ENCODE assay signal across 9 cellular contexts in the genomic region with DNA sequence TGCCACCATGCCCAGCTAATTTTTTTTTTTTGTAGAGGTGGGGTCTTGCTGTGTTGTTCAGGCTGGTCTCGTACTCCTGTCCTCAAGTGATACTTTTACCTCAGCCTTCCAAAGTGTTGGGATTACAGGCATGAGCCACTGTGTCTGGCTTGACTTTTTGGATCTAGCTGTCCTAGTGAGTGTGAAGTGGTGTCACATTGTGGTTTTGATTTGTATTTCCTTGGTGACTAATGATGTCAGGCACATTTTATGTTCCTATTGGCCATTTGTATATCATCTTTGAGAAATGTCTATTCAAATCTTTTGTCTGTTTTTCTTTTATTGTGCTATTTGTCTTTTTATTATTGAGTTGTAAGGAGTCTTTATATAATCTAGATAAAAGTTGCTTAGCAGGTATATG. TPM values are rescaled to one million over a fixed set of nuclear protein-coding genes. Genes with fewer than 3 reads are reported as not detected.
DNase-seq lines count a peak whose midpoint lies in the region; ATAC-seq, FAIRE-seq and TF ChIP-seq lines count a peak whose summit lies in the region.
"Had no signal": no experiment of that assay in that cellular context is flagged by ENCODE, and none has a peak within 500 bp of the region (broad histone marks: within the 10 kb centered on the region; RNA-seq: fewer than 3 reads in every experiment).

No MANE protein-coding gene starts in this region.

- H3K27ac Mint-ChIP-seq in activated naive CD4-positive, alpha-beta T cell treated with anti-CD3 and anti-CD28 coated beads for 36 hours: no peak overlapping the region

- DNase-seq in GM03348 (ENCODE audit: low spot score): peak; percentile 14
- peak in 1 of 4 experiments; percentile 9 for DNase-seq in K562 (ENCODE audit: extremely low read depth in 1 of 4, low spot score in 3 of 4)
- peak; percentile 45 for DNase-seq in myocyte (ENCODE audit: low read depth)
- DNase-seq in posterior cingulate gyrus: no peak
- DNase-seq in NCI-H446 treated with DMSO at 0.1 percent for 48 hours (lab: John Stamatoyannopoulos, UW): no peak
- no peak for DNase-seq in activated naive CD4-positive, alpha-beta T cell treated with anti-CD3 and anti-CD28 coated beads for 36 hours
- DNase-seq in activated gamma-delta T cell (lab: John Stamatoyannopoulos, UW): no peak

- H3K36me3 ChIP-seq in K562 (ENCODE audit: control insufficient read depth, insufficient read depth, low read length): peaks cover 64% of the 10 kb centered on the region

- H4K20me1 ChIP-seq in K562 (replicated peaks; ENCODE audit: control insufficient read depth, insufficient read depth, low read length): no peaks in the 10 kb centered on the region

- H3K4me1 Mint-ChIP-seq in activated naive CD4-positive, alpha-beta T cell treated with anti-CD3 and anti-CD28 coated beads for 36 hours (ENCODE audit: low read depth): peaks cover 11% of the 10 kb centered on the region

- TF ChIP-seq EP300 in K562 (IDR thresholded peaks at IDR 0.05; ENCODE audit: low read length): no peak

- no peak for TF ChIP-seq RAD21 in K562 (CRISPR knock-in tag; conservative IDR thresholded peaks at IDR 0.05 in 1 of 2, IDR thresholded peaks at IDR 0.05 in 1 of 2)

- in situ Hi-C loops in K562 (cut with MboI): no loop called here

- WGBS in K562 (ENCODE audit: insufficient coverage, low coverage, missing lambda C conversion rate): 94% methylated on average over 1 of the region's 1 CpG

- H3K4me3 ChIP-seq in K562: no peak overlapping the region
- H3K4me3 ChIP-seq: lung had no signal

- H3K27me3 ChIP-seq in K562 (ENCODE audit: control insufficient read depth in 2 of 2, insufficient read depth in 2 of 2, low read length in 2 of 2): no peaks in the 10 kb centered on the region

- H3K9me3 Mint-ChIP-seq in activated naive CD4-positive, alpha-beta T cell treated with anti-CD3 and anti-CD28 coated beads for 36 hours: no peaks in the 10 kb centered on the region

- CTCF ChIA-PET in K562 (lab: Yijun Ruan, JAX; ENCODE audit: low intra/inter-chr PET ratio): no interaction called here
- CTCF ChIA-PET in activated naive CD4-positive, alpha-beta T cell treated with anti-CD3 and anti-CD28 coated beads for 36 hours (lab: Charles Lee): no interaction called here

- H3K27ac ChIP-seq in K562 (ENCODE audit: extremely low read depth, low read depth, low read length): peak overlapping the region; percentile 24; the same call in 1 of the 3 replicates

- no peak for FAIRE-seq in K562 (lab: Jason Lieb, UNC)

- peak; percentile 50 for ATAC-seq in HG02870 (IDR thresholded peaks at IDR 0.05; ENCODE audit: unreplicated experiment)
- ATAC-seq in K562: peak; percentile 60

- peaks cover 44% of the 10 kb centered on the region for H3K36me3 Mint-ChIP-seq in activated naive CD4-positive, alpha-beta T cell treated with anti-CD3 and anti-CD28 coated beads for 36 hours (ENCODE audit: low read depth)

- no peaks in the 10 kb centered on the region; the same call in 1 of the 2 replicates for H3K9me3 ChIP-seq in K562 (replicated peaks; ENCODE audit: control insufficient read depth, insufficient read depth, low read depth, low read length)

- no peaks in the 10 kb centered on the region for H3K79me2 ChIP-seq in K562 (ENCODE audit: control insufficient read depth, insufficient read depth, low read length)

- no peak overlapping the region for H3K4me2 ChIP-seq in K562 (ENCODE audit: insufficient read depth, low read length)

- H2AFZ ChIP-seq in K562 (ENCODE audit: low read depth, low read length): no peak overlapping the region

- POLR2A ChIA-PET in K562 (lab: Yijun Ruan, JAX): no interaction called here

- TF ChIP-seq POLR2A in K562 (conservative IDR thresholded peaks at IDR 0.05): no peak

- no peak for TF ChIP-seq CTCF in K562 (IDR thresholded peaks at IDR 0.05 in 2 of 3, conservative IDR thresholded peaks at IDR 0.05 in 1 of 3; ENCODE audit: insufficient read depth in 2 of 3, low read depth in 1 of 3, low read length in 3 of 3)

- no peaks in the 10 kb centered on the region for H3K27me3 Mint-ChIP-seq in activated naive CD4-positive, alpha-beta T cell treated with anti-CD3 and anti-CD28 coated beads for 36 hours (ENCODE audit: low read depth)

- no peaks in the 10 kb centered on the region for H3K9me1 ChIP-seq in K562 (ENCODE audit: control insufficient read depth, insufficient read depth, low read length)

- H3K9ac ChIP-seq in K562 (ENCODE audit: insufficient read depth in 1 of 2, low read depth in 2 of 2, low read length in 2 of 2): no peak overlapping the region

- no TSS peak for BruUV-seq in K562 (replicated peaks; lab: Mats Ljungman, UMichigan)

- H3K4me3 Mint-ChIP-seq in activated naive CD4-positive, alpha-beta T cell treated with anti-CD3 and anti-CD28 coated beads for 36 hours: no peak overlapping the region

- intact Hi-C loops in K562 (cut with micrococcal nuclease): no loop called here
- intact Hi-C loops in posterior cingulate gyrus (cut with DNase I): no loop called here
- intact Hi-C loops in activated naive CD4-positive, alpha-beta T cell treated with anti-CD3 and anti-CD28 coated beads for 36 hours (cut with micrococcal nuclease): no loop called here

- H3K4me1 ChIP-seq in K562 (replicated peaks in 1 of 2; ENCODE audit: control insufficient read depth in 2 of 2, insufficient read depth in 2 of 2, low read length in 2 of 2): peaks cover 0 to 3% of the 10 kb centered on the region in 2 experiments; a peak in 2 of 5 replicates

TF ChIP-seq in K562, 482 proteins besides CTCF, POLR2A, EP300 and RAD21:
- TF ChIP-seq NFE2L1 (tag; IDR thresholded peaks at IDR 0.05; ENCODE audit: borderline replicate concordance, low read depth) (no peak), CAMTA2 (CRISPR knock-in tag; conservative IDR thresholded peaks at IDR 0.05) (no peak), RFX7 (CRISPR knock-in tag; IDR thresholded peaks at IDR 0.05) (no peak), NFXL1 (CRISPR knock-in tag; IDR thresholded peaks at IDR 0.05) (no peak), YBX1 (IDR thresholded peaks at IDR 0.05) (no peak), ARNT (IDR thresholded peaks at IDR 0.05) (0 out of 4 replicates have a peak, but pooled peaks of 1 of the 2 experiments have one; percentile 11), CBFA2T3 (IDR thresholded peaks at IDR 0.05) (no peak), ZNF41 (CRISPR knock-in tag; conservative IDR thresholded peaks at IDR 0.05) (no peak), RFX5 (IDR thresholded peaks at IDR 0.05; ENCODE audit: low read depth, low read length) (peak; percentile 95), CREM (IDR thresholded peaks at IDR 0.05; ENCODE audit: low read depth) (0 out of 2 replicates have a peak, but pooled peaks have one; percentile 39), ATF1 (CRISPR knock-in tag; IDR thresholded peaks at IDR 0.05) (no peak), ATF1 (tag; IDR thresholded peaks at IDR 0.05) (peak; percentile 59)
- TF ChIP-seq, protein P1, sequence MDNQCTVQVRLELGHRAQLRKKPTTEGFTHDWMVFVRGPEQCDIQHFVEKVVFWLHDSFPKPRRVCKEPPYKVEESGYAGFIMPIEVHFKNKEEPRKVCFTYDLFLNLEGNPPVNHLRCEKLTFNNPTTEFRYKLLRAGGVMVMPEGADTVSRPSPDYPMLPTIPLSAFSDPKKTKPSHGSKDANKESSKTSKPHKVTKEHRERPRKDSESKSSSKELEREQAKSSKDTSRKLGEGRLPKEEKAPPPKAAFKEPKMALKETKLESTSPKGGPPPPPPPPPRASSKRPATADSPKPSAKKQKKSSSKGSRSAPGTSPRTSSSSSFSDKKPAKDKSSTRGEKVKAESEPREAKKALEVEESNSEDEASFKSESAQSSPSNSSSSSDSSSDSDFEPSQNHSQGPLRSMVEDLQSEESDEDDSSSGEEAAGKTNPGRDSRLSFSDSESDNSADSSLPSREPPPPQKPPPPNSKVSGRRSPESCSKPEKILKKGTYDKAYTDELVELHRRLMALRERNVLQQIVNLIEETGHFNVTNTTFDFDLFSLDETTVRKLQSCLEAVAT (IDR thresholded peaks at IDR 0.05): 0 out of 4 replicates have a peak, but pooled peaks of 1 of the 2 experiments have one; percentile 1
- TF ChIP-seq, protein P2, sequence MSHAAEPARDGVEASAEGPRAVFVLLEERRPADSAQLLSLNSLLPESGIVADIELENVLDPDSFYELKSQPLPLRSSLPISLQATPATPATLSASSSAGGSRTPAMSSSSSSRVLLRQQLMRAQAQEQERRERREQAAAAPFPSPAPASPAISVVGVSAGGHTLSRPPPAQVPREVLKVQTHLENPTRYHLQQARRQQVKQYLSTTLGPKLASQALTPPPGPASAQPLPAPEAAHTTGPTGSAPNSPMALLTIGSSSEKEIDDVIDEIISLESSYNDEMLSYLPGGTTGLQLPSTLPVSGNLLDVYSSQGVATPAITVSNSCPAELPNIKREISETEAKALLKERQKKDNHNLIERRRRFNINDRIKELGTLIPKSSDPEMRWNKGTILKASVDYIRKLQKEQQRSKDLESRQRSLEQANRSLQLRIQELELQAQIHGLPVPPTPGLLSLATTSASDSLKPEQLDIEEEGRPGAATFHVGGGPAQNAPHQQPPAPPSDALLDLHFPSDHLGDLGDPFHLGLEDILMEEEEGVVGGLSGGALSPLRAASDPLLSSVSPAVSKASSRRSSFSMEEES (CRISPR knock-in tag; IDR thresholded peaks at IDR 0.05): no peak

RNA-seq across cellular contexts. Expression of a gene that starts 53.5 kb away (rescaled TPM):
- 32.5 and 56.3 TPM in 2 replicates for total RNA-seq in K562 (2011; cell fraction: chromatin; rRNA removed; ENCODE audit: low replicate concordance)
- 16.7 and 18.3 TPM in 2 replicates for total RNA-seq in K562 (2011; cell fraction: nucleolus; rRNA removed)
- total RNA-seq in K562 (2011; cell fraction: nucleoplasm; rRNA removed): 26.6 and 38.1 TPM in 2 replicates
- total RNA-seq in K562 (2014; rRNA removed) (37.0 and 45.8 TPM in 2 replicates), K562 (2014; rRNA removed; fragmentation: Illumina TruSeq; extraction: Trizol) (56.1 and 63.6 TPM in 2 replicates), K562 (2015; rRNA removed; fragmentation: Illumina TruSeq; extraction: Trizol) (46.4 and 48.8 TPM in 2 replicates), K562 (2021) (62.2 and 69.8 TPM in 2 replicates), myocyte (27.0 and 43.8 TPM in 2 replicates)
- polyA plus RNA-seq in K562 (2011; rRNA removed) (58.3 and 68.9 TPM in 2 replicates), K562 (2014; fragmentation: Illumina TruSeq; extraction: Trizol) (66.5 and 77.9 TPM in 2 replicates), K562 (2014; fragmentation: Nextera tagmentation; extraction: Ambion mirVana) (10 to 100 TPM; 17.1 to 21.0 TPM), K562 (2014; rRNA removed) (48.3 and 52.5 TPM in 2 replicates)
- 41.7 and 61.3 TPM in 2 replicates for polyA plus RNA-seq in K562 (2011; cell fraction: cytosol; rRNA removed)
- polyA plus RNA-seq in K562 (2011; cell fraction: nucleus; rRNA removed): 27.3 and 29.3 TPM in 2 replicates
- polyA plus RNA-seq in K562 (2012): 31.1 and 45.4 TPM in 2 replicates
- 78.0 and 83.5 TPM in 2 replicates for polyA minus RNA-seq in K562 (2011; rRNA and poly(A)+ RNA removed)
- polyA minus RNA-seq in K562 (2011; cell fraction: cytosol; rRNA and poly(A)+ RNA removed): 43.0 and 49.0 TPM in 2 replicates
- polyA minus RNA-seq in K562 (2011; cell fraction: nucleus; rRNA and poly(A)+ RNA removed): 19.9 and 32.1 TPM in 2 replicates
- 20.9 TPM for polyA plus RNA-seq in myocyte (2012)
- 10 to 100 TPM; 49.3 to 51.6 TPM for total RNA-seq in activated naive CD4-positive, alpha-beta T cell treated with anti-CD3 and anti-CD28 coated beads for 36 hours

Comparison
In these comparisons a context has a peak if more than half of its experiments do, and no peak if none do; other contexts are left out.
1. DNase-seq: peak in GM03348 (single experiment) and myocyte (single experiment); none in posterior cingulate gyrus (0 of 10), NCI-H446 treated with DMSO at 0.1 percent for 48 hours (single experiment), activated naive CD4-positive, alpha-beta T cell treated with anti-CD3 and anti-CD28 coated beads for 36 hours (single experiment) and activated gamma-delta T cell (single experiment).